ENCODE assay signal across 3 cellular contexts in genomic region chr4:165299399-165300060, GRCh38.
TF ChIP-seq lines count a peak whose summit lies in the region.

No MANE protein-coding gene starts in this region.

TF ChIP-seq in liver, 16 proteins besides CTCF, POLR2A, EP300 and RAD21:
- TF ChIP-seq GABPA (IDR thresholded peaks at IDR 0.05 in 1 of 2, conservative IDR thresholded peaks at IDR 0.05 in 1 of 2) = no peak
- TF ChIP-seq TAF1 (conservative IDR thresholded peaks at IDR 0.05) = no peak
- no peak for TF ChIP-seq SP1 (IDR thresholded peaks at IDR 0.05)
- no peak for TF ChIP-seq HNF4G (IDR thresholded peaks at IDR 0.05)
- TF ChIP-seq FOXA1 (IDR thresholded peaks at IDR 0.05) = no peak
- TF ChIP-seq, protein P1, sequence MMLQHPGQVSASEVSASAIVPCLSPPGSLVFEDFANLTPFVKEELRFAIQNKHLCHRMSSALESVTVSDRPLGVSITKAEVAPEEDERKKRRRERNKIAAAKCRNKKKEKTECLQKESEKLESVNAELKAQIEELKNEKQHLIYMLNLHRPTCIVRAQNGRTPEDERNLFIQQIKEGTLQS (IDR thresholded peaks at IDR 0.05) = no peak
- no peak for TF ChIP-seq RXRA (IDR thresholded peaks at IDR 0.05)
- no peak for TF ChIP-seq FOXA2 (IDR thresholded peaks at IDR 0.05)
- no peak for TF ChIP-seq HNF4A (conservative IDR thresholded peaks at IDR 0.05)
- no peak for TF ChIP-seq YY1 (IDR thresholded peaks at IDR 0.05)
- TF ChIP-seq ZBTB33 (IDR thresholded peaks at IDR 0.05) = no peak
- no peak for TF ChIP-seq NR2F2 (IDR thresholded peaks at IDR 0.05)
- TF ChIP-seq REST (IDR thresholded peaks at IDR 0.05) = no peak
- no peak for TF ChIP-seq EGR1 (IDR thresholded peaks at IDR 0.05; ENCODE audit: low read depth in 2 of 2)
- TF ChIP-seq JUND (IDR thresholded peaks at IDR 0.05) = no peak
- no peak for TF ChIP-seq MAX (IDR thresholded peaks at IDR 0.05)

TF ChIP-seq in HepG2, 621 proteins besides CTCF, POLR2A, EP300 and RAD21:
- TF ChIP-seq SMC3 (IDR thresholded peaks at IDR 0.05; ENCODE audit: low read length) = no peak
- no peak for TF ChIP-seq ZNF350 (CRISPR knock-in tag; IDR thresholded peaks at IDR 0.05; ENCODE audit: borderline replicate concordance, low read depth)
- no peak for TF ChIP-seq ZNF546 (CRISPR knock-in tag; conservative IDR thresholded peaks at IDR 0.05)
- TF ChIP-seq ZMYM4 (CRISPR knock-in tag; IDR thresholded peaks at IDR 0.05) = no peak
- no peak for TF ChIP-seq HNRNPUL1 (IDR thresholded peaks at IDR 0.05; ENCODE audit: low read depth, low read length)
- no peak for TF ChIP-seq ZFP37 (CRISPR knock-in tag; IDR thresholded peaks at IDR 0.05; ENCODE audit: borderline replicate concordance)
- TF ChIP-seq TCF12 (IDR thresholded peaks at IDR 0.05) = no peak
- TF ChIP-seq TCF12 (CRISPR knock-in tag; IDR thresholded peaks at IDR 0.05) = no peak
- no peak for TF ChIP-seq TOPORS (CRISPR knock-in tag; IDR thresholded peaks at IDR 0.05)
- no peak for TF ChIP-seq BRCA1 (CRISPR knock-in tag; IDR thresholded peaks at IDR 0.05)
- TF ChIP-seq REPIN1 (CRISPR knock-in tag; IDR thresholded peaks at IDR 0.05; ENCODE audit: borderline replicate concordance, low read depth) = no peak
- no peak for TF ChIP-seq CENPX (CRISPR knock-in tag; IDR thresholded peaks at IDR 0.05)

TF ChIP-seq in WTC11, 78 proteins besides CTCF, POLR2A, EP300 and RAD21:
- no peak for TF ChIP-seq EMX1 (CRISPR knock-in tag; IDR thresholded peaks at IDR 0.05)
- TF ChIP-seq IRF2 (CRISPR knock-in tag; IDR thresholded peaks at IDR 0.05; ENCODE audit: borderline replicate concordance, low read depth) = no peak
- TF ChIP-seq ZNF671 (CRISPR knock-in tag; IDR thresholded peaks at IDR 0.05) = no peak
- no peak for TF ChIP-seq ESRRA (CRISPR knock-in tag; IDR thresholded peaks at IDR 0.05; ENCODE audit: borderline replicate concordance)
- TF ChIP-seq NR1H2 (CRISPR knock-in tag; IDR thresholded peaks at IDR 0.05) = no peak
- no peak for TF ChIP-seq ZNF532 (CRISPR knock-in tag; IDR thresholded peaks at IDR 0.05; ENCODE audit: borderline replicate concordance)
- TF ChIP-seq ZNF232 (CRISPR knock-in tag; IDR thresholded peaks at IDR 0.05) = no peak
- TF ChIP-seq ZNF121 (CRISPR knock-in tag; IDR thresholded peaks at IDR 0.05) = no peak
- TF ChIP-seq ZNF263 (CRISPR knock-in tag; IDR thresholded peaks at IDR 0.05; ENCODE audit: low read depth) = no peak
- no peak for TF ChIP-seq FOXP1 (CRISPR knock-in tag; IDR thresholded peaks at IDR 0.05; ENCODE audit: borderline replicate concordance)
- no peak for TF ChIP-seq KAT7 (CRISPR knock-in tag; IDR thresholded peaks at IDR 0.05; ENCODE audit: borderline replicate concordance)
- TF ChIP-seq, protein P2, sequence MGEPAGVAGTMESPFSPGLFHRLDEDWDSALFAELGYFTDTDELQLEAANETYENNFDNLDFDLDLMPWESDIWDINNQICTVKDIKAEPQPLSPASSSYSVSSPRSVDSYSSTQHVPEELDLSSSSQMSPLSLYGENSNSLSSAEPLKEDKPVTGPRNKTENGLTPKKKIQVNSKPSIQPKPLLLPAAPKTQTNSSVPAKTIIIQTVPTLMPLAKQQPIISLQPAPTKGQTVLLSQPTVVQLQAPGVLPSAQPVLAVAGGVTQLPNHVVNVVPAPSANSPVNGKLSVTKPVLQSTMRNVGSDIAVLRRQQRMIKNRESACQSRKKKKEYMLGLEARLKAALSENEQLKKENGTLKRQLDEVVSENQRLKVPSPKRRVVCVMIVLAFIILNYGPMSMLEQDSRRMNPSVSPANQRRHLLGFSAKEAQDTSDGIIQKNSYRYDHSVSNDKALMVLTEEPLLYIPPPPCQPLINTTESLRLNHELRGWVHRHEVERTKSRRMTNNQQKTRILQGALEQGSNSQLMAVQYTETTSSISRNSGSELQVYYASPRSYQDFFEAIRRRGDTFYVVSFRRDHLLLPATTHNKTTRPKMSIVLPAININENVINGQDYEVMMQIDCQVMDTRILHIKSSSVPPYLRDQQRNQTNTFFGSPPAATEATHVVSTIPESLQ (CRISPR knock-in tag; IDR thresholded peaks at IDR 0.05) = no peak
- no peak for TF ChIP-seq HMGA2 (CRISPR knock-in tag; IDR thresholded peaks at IDR 0.05)
- TF ChIP-seq ATF1 (CRISPR knock-in tag; IDR thresholded peaks at IDR 0.05) = no peak
- no peak for TF ChIP-seq JAZF1 (CRISPR knock-in tag; IDR thresholded peaks at IDR 0.05)
- TF ChIP-seq ZNF281 (CRISPR knock-in tag; IDR thresholded peaks at IDR 0.05) = no peak
- TF ChIP-seq ZNF219 (CRISPR knock-in tag; IDR thresholded peaks at IDR 0.05; ENCODE audit: borderline replicate concordance) = no peak
